Comparison of ENCODE assay signal across 1 cellular context in the genomic region with DNA sequence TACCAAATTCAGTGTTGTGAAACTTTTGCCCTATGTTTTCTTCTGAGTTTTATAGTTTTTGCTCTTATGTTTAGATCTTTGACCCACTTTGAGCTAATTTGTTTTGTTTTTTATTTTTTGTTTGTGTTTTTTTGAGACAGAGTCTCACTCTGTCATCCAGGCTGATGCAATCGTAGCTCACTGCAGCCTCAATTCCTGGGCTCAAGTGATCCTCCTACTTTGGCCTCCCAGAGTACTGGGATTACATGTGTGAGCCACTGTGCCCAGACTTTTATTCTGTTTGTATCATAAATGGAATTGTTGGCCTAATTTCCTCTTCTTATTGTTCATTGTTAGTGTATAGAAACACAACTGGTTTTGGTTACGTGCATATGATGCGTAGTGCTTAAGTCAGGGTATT.
TF ChIP-seq lines count a peak whose summit lies in the region.

No MANE protein-coding gene starts in this region.

TF ChIP-seq in GM23338, 12 proteins besides CTCF, POLR2A, EP300 and RAD21:
- TF ChIP-seq, protein P1, sequence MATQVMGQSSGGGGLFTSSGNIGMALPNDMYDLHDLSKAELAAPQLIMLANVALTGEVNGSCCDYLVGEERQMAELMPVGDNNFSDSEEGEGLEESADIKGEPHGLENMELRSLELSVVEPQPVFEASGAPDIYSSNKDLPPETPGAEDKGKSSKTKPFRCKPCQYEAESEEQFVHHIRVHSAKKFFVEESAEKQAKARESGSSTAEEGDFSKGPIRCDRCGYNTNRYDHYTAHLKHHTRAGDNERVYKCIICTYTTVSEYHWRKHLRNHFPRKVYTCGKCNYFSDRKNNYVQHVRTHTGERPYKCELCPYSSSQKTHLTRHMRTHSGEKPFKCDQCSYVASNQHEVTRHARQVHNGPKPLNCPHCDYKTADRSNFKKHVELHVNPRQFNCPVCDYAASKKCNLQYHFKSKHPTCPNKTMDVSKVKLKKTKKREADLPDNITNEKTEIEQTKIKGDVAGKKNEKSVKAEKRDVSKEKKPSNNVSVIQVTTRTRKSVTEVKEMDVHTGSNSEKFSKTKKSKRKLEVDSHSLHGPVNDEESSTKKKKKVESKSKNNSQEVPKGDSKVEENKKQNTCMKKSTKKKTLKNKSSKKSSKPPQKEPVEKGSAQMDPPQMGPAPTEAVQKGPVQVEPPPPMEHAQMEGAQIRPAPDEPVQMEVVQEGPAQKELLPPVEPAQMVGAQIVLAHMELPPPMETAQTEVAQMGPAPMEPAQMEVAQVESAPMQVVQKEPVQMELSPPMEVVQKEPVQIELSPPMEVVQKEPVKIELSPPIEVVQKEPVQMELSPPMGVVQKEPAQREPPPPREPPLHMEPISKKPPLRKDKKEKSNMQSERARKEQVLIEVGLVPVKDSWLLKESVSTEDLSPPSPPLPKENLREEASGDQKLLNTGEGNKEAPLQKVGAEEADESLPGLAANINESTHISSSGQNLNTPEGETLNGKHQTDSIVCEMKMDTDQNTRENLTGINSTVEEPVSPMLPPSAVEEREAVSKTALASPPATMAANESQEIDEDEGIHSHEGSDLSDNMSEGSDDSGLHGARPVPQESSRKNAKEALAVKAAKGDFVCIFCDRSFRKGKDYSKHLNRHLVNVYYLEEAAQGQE (IDR thresholded peaks at IDR 0.05; ENCODE audit: unreplicated experiment) = no peak
- TF ChIP-seq EZH2phosphoT487 (IDR thresholded peaks at IDR 0.05; ENCODE audit: unreplicated experiment) = no peak
- TF ChIP-seq NANOG (IDR thresholded peaks at IDR 0.05; ENCODE audit: borderline replicate concordance) = no peak
- no peak for TF ChIP-seq EZH2 (IDR thresholded peaks at IDR 0.05; ENCODE audit: low read depth, unreplicated experiment)
- no peak for TF ChIP-seq JUNB (IDR thresholded peaks at IDR 0.05; ENCODE audit: unreplicated experiment)
- no peak for TF ChIP-seq STAT1 (IDR thresholded peaks at IDR 0.05; ENCODE audit: unreplicated experiment)
- no peak for TF ChIP-seq CREB1 (CRISPR knock-in tag; IDR thresholded peaks at IDR 0.05; ENCODE audit: low read depth)
- TF ChIP-seq, protein P2, sequence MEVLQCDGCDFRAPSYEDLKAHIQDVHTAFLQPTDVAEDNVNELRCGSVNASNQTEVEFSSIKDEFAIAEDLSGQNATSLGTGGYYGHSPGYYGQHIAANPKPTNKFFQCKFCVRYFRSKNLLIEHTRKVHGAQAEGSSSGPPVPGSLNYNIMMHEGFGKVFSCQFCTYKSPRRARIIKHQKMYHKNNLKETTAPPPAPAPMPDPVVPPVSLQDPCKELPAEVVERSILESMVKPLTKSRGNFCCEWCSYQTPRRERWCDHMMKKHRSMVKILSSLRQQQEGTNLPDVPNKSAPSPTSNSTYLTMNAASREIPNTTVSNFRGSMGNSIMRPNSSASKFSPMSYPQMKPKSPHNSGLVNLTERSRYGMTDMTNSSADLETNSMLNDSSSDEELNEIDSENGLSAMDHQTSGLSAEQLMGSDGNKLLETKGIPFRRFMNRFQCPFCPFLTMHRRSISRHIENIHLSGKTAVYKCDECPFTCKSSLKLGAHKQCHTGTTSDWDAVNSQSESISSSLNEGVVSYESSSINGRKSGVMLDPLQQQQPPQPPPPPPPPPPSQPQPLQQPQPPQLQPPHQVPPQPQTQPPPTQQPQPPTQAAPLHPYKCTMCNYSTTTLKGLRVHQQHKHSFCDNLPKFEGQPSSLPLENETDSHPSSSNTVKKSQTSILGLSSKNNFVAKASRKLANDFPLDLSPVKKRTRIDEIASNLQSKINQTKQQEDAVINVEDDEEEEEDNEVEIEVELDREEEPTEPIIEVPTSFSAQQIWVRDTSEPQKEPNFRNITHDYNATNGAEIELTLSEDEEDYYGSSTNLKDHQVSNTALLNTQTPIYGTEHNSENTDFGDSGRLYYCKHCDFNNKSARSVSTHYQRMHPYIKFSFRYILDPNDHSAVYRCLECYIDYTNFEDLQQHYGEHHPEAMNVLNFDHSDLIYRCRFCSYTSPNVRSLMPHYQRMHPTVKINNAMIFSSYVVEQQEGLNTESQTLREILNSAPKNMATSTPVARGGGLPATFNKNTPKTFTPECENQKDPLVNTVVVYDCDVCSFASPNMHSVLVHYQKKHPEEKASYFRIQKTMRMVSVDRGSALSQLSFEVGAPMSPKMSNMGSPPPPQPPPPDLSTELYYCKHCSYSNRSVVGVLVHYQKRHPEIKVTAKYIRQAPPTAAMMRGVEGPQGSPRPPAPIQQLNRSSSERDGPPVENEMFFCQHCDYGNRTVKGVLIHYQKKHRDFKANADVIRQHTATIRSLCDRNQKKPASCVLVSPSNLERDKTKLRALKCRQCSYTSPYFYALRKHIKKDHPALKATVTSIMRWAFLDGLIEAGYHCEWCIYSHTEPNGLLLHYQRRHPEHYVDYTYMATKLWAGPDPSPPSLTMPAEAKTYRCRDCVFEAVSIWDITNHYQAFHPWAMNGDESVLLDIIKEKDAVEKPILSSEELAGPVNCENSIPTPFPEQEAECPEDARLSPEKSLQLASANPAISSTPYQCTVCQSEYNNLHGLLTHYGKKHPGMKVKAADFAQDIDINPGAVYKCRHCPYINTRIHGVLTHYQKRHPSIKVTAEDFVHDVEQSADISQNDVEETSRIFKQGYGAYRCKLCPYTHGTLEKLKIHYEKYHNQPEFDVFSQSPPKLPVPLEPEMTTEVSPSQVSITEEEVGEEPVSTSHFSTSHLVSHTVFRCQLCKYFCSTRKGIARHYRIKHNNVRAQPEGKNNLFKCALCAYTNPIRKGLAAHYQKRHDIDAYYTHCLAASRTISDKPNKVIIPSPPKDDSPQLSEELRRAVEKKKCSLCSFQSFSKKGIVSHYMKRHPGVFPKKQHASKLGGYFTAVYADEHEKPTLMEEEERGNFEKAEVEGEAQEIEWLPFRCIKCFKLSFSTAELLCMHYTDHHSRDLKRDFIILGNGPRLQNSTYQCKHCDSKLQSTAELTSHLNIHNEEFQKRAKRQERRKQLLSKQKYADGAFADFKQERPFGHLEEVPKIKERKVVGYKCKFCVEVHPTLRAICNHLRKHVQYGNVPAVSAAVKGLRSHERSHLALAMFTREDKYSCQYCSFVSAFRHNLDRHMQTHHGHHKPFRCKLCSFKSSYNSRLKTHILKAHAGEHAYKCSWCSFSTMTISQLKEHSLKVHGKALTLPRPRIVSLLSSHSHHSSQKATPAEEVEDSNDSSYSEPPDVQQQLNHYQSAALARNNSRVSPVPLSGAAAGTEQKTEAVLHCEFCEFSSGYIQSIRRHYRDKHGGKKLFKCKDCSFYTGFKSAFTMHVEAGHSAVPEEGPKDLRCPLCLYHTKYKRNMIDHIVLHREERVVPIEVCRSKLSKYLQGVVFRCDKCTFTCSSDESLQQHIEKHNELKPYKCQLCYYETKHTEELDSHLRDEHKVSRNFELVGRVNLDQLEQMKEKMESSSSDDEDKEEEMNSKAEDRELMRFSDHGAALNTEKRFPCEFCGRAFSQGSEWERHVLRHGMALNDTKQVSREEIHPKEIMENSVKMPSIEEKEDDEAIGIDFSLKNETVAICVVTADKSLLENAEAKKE (CRISPR knock-in tag; IDR thresholded peaks at IDR 0.05) = no peak
- TF ChIP-seq, protein P3, sequence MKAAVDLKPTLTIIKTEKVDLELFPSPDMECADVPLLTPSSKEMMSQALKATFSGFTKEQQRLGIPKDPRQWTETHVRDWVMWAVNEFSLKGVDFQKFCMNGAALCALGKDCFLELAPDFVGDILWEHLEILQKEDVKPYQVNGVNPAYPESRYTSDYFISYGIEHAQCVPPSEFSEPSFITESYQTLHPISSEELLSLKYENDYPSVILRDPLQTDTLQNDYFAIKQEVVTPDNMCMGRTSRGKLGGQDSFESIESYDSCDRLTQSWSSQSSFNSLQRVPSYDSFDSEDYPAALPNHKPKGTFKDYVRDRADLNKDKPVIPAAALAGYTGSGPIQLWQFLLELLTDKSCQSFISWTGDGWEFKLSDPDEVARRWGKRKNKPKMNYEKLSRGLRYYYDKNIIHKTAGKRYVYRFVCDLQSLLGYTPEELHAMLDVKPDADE (IDR thresholded peaks at IDR 0.05) = no peak
- no peak for TF ChIP-seq ZNF114 (CRISPR knock-in tag; IDR thresholded peaks at IDR 0.05)
- no peak for TF ChIP-seq ZNF331 (CRISPR knock-in tag; IDR thresholded peaks at IDR 0.05; ENCODE audit: low read depth)
- TF ChIP-seq POLR2AphosphoS5 (IDR thresholded peaks at IDR 0.05; ENCODE audit: low read depth) = no peak
